Comparison of ENCODE assay signal across 8 cellular contexts in the genomic region with DNA sequence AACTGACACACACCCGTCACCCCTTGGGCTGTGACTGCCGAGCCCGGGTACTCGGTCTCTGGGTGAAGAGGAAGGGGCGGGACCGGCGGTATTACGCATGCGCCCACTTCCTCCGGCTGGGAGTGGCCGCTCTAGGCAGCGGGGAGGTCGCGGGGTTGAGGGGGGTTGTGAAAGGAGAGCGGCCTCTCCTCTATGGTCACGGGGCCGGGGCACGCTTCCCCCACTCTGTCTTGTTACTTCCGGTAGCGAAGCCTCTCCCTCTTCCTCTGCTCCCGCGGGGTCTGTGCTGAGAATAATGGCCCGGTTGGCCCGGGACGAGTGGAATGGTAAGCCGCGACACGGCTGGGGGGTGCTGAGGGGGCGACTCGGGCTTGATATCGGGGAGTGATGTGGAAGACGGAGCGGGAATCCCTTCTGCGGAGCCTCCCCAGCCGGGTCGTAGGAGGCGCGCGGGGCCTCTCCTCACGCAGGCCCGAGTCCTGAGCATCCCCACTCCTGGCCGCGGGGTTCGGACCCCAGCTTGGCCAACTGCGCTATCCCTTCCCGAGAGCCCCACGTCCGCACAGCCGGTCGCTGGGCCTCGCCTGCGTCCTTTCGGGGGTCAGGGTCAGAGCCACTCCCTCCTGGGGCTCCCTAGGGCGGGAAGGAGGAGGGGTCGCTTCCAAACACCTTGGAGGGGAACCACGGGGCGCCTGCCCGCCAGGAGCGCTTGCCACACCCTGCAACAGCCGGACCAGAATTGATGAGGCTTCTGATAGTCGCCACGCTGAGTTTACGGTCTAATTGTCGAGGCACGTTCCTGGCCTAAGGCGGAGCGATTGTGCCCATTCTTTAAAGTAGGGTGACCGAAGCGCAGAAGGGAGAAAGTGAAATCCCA. TPM values are rescaled to one million over a fixed set of nuclear protein-coding genes. Genes with fewer than 3 reads are reported as not detected.
DNase-seq lines count a peak whose midpoint lies in the region; ATAC-seq and TF ChIP-seq lines count a peak whose summit lies in the region.

A gene with protein sequence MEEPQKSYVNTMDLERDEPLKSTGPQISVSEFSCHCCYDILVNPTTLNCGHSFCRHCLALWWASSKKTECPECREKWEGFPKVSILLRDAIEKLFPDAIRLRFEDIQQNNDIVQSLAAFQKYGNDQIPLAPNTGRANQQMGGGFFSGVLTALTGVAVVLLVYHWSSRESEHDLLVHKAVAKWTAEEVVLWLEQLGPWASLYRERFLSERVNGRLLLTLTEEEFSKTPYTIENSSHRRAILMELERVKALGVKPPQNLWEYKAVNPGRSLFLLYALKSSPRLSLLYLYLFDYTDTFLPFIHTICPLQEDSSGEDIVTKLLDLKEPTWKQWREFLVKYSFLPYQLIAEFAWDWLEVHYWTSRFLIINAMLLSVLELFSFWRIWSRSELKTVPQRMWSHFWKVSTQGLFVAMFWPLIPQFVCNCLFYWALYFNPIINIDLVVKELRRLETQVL (plus strand): TSS at position 259 of the 877 bp plus-strand sequence. CDS start 11,396 bp downstream, outside the sequence.

- no peaks in the 10 kb centered on the region for H3K27me3 ChIP-seq in liver (ENCODE audit: control insufficient read depth in 4 of 4, insufficient read depth in 4 of 4, low read length in 3 of 4)

- H3K36me3 ChIP-seq in liver (ENCODE audit: control insufficient read depth in 4 of 4, insufficient read depth in 3 of 4, low read depth in 1 of 4, low read length in 3 of 4) = peaks cover 0 to 1% (median 0%) of the 10 kb centered on the region in 4 donors

- TF ChIP-seq CTCF in CD14-positive monocyte (IDR thresholded peaks at IDR 0.05) (no peak), liver (IDR thresholded peaks at IDR 0.05; ENCODE audit: low read depth, low read length, missing input control) (no peak)

- TF ChIP-seq RAD21 in liver (IDR thresholded peaks at IDR 0.05) = peak; percentile 15 to 37

- no peaks in the 10 kb centered on the region for H3K9me3 ChIP-seq in liver (ENCODE audit: control insufficient read depth in 4 of 4, low read length in 3 of 4)

- intact Hi-C loops in CD14-positive monocyte (cut with micrococcal nuclease) = loop anchor here in 1 of 2 donors (5.0 to 10.0 kb wide), 3 partner anchors 711 to 1252 kb away; a partner anchor contains a TSS

- peaks cover 0 to 3% (median 0%) of the 10 kb centered on the region in 7 donors for H3K9me3 Mint-ChIP-seq in CD14-positive monocyte

- peaks cover 8 to 35% (median 21%) of the 10 kb centered on the region in 4 donors for H3K4me1 ChIP-seq in liver (ENCODE audit: control insufficient read depth in 4 of 4, insufficient read depth in 4 of 4, low read length in 3 of 4)

- H3K27ac ChIP-seq in liver (ENCODE audit: low read depth in 1 of 2, low read length in 2 of 2) = peak within 1 kb of the TSS; percentile 92 to 94

- peak; percentile 80 for ATAC-seq in GM19397 (IDR thresholded peaks at IDR 0.05; ENCODE audit: unreplicated experiment)
- peak; percentile 55 for ATAC-seq in HG03571 (IDR thresholded peaks at IDR 0.05; ENCODE audit: unreplicated experiment)

- H3K4me3 Mint-ChIP-seq in CD14-positive monocyte = peak within 1 kb of the TSS; percentile 99

- peaks cover 5 to 18% of the 10 kb centered on the region in 2 donors for H3K36me3 Mint-ChIP-seq in CD14-positive monocyte

- DNase-seq in CD14-positive monocyte (ENCODE audit: low spot score) = peak; percentile 99
- peak; percentile 99 for DNase-seq in NCI-H82 (lab: John Stamatoyannopoulos, UW)
- peak; percentile 99 for DNase-seq in activated CD4-positive, alpha-beta T cell treated with anti-CD3 and anti-CD28 coated beads, Interleukin-2, amount 50 U/mL, for 48 hours
- peak; percentile 92 to 97 for DNase-seq in dermis microvascular lymphatic vessel endothelial cell (ENCODE audit: low read depth in 2 of 2)
- peak; percentile 99 for DNase-seq in stimulated activated CD4-positive, alpha-beta T cell treated with anti-CD3 and anti-CD28 coated beads, Interleukin-4, amount 100 ng/mL, for 24 hours

- peaks cover 43% of the 10 kb centered on the region for H3K4me1 Mint-ChIP-seq in CD14-positive monocyte

- H3K4me3 ChIP-seq in liver (ENCODE audit: low read depth in 1 of 3, low read length in 3 of 3) = peak within 1 kb of the TSS; percentile 76 to 94 (median 93)

- no peaks in the 10 kb centered on the region for H3K27me3 Mint-ChIP-seq in CD14-positive monocyte (ENCODE audit: low read depth in 3 of 3)

- peak within 1 kb of the TSS; percentile 90 to 95 for H3K9ac ChIP-seq in liver (ENCODE audit: low read depth in 1 of 2, low read length in 2 of 2)

- peak within 1 kb of the TSS; percentile 97 to 100 (median 97) for H3K27ac Mint-ChIP-seq in CD14-positive monocyte

- WGBS in liver = under 1% methylated on average over 69 of the region's 69 CpGs

TF ChIP-seq in liver, 16 proteins besides CTCF, POLR2A, EP300 and RAD21:
- TF ChIP-seq SP1 (IDR thresholded peaks at IDR 0.05) = peak; percentile 69
- TF ChIP-seq GABPA (IDR thresholded peaks at IDR 0.05 in 1 of 2, conservative IDR thresholded peaks at IDR 0.05 in 1 of 2) = peak; percentile 66 to 90
- TF ChIP-seq, protein P1, sequence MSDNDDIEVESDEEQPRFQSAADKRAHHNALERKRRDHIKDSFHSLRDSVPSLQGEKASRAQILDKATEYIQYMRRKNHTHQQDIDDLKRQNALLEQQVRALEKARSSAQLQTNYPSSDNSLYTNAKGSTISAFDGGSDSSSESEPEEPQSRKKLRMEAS (IDR thresholded peaks at IDR 0.05) = no peak
- peak; percentile 31 to 39 for TF ChIP-seq JUND (IDR thresholded peaks at IDR 0.05)
- peak; percentile 21 to 64 for TF ChIP-seq EGR1 (IDR thresholded peaks at IDR 0.05; ENCODE audit: low read depth in 2 of 2)
- peak; percentile 78 for TF ChIP-seq YY1 (IDR thresholded peaks at IDR 0.05)
- TF ChIP-seq HNF4G (IDR thresholded peaks at IDR 0.05) = no peak
- TF ChIP-seq NR2F2 (IDR thresholded peaks at IDR 0.05) = peak; percentile 98
- no peak for TF ChIP-seq FOXA1 (IDR thresholded peaks at IDR 0.05)
- no peak for TF ChIP-seq FOXA2 (IDR thresholded peaks at IDR 0.05)
- TF ChIP-seq, protein P2, sequence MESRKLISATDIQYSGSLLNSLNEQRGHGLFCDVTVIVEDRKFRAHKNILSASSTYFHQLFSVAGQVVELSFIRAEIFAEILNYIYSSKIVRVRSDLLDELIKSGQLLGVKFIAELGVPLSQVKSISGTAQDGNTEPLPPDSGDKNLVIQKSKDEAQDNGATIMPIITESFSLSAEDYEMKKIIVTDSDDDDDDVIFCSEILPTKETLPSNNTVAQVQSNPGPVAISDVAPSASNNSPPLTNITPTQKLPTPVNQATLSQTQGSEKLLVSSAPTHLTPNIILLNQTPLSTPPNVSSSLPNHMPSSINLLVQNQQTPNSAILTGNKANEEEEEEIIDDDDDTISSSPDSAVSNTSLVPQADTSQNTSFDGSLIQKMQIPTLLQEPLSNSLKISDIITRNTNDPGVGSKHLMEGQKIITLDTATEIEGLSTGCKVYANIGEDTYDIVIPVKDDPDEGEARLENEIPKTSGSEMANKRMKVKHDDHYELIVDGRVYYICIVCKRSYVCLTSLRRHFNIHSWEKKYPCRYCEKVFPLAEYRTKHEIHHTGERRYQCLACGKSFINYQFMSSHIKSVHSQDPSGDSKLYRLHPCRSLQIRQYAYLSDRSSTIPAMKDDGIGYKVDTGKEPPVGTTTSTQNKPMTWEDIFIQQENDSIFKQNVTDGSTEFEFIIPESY (IDR thresholded peaks at IDR 0.05) = peak; percentile 81
- peak in 1 of 2 donors; percentile 21 for TF ChIP-seq HNF4A (conservative IDR thresholded peaks at IDR 0.05)
- TF ChIP-seq, protein P3, sequence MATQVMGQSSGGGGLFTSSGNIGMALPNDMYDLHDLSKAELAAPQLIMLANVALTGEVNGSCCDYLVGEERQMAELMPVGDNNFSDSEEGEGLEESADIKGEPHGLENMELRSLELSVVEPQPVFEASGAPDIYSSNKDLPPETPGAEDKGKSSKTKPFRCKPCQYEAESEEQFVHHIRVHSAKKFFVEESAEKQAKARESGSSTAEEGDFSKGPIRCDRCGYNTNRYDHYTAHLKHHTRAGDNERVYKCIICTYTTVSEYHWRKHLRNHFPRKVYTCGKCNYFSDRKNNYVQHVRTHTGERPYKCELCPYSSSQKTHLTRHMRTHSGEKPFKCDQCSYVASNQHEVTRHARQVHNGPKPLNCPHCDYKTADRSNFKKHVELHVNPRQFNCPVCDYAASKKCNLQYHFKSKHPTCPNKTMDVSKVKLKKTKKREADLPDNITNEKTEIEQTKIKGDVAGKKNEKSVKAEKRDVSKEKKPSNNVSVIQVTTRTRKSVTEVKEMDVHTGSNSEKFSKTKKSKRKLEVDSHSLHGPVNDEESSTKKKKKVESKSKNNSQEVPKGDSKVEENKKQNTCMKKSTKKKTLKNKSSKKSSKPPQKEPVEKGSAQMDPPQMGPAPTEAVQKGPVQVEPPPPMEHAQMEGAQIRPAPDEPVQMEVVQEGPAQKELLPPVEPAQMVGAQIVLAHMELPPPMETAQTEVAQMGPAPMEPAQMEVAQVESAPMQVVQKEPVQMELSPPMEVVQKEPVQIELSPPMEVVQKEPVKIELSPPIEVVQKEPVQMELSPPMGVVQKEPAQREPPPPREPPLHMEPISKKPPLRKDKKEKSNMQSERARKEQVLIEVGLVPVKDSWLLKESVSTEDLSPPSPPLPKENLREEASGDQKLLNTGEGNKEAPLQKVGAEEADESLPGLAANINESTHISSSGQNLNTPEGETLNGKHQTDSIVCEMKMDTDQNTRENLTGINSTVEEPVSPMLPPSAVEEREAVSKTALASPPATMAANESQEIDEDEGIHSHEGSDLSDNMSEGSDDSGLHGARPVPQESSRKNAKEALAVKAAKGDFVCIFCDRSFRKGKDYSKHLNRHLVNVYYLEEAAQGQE (IDR thresholded peaks at IDR 0.05) = peak; percentile 94
- peak; percentile 80 to 81 for TF ChIP-seq RXRA (IDR thresholded peaks at IDR 0.05)
- peak; percentile 99 for TF ChIP-seq TAF1 (conservative IDR thresholded peaks at IDR 0.05)
- TF ChIP-seq, protein P4, sequence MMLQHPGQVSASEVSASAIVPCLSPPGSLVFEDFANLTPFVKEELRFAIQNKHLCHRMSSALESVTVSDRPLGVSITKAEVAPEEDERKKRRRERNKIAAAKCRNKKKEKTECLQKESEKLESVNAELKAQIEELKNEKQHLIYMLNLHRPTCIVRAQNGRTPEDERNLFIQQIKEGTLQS (IDR thresholded peaks at IDR 0.05) = no peak

RNA-seq across cellular contexts. Expression of the gene that starts here (rescaled TPM):
- polyA plus RNA-seq in CD14-positive monocyte = 10 to 100 TPM; 28.6 to 36.0 TPM
- 60.8 and 72.4 TPM in 2 replicates for total RNA-seq in dermis microvascular lymphatic vessel endothelial cell
- 10 to 100 TPM; 24.1 to 24.7 TPM for total RNA-seq in liver
- 10 to 100 TPM; 13.3 to 16.5 TPM for polyA plus RNA-seq in liver

Comparison
In these comparisons a context has a peak if more than half of its experiments do, and no peak if none do; other contexts are left out.
1. Peak in every context shown above with its lines: DNase-seq, ATAC-seq, H3K4me3 ChIP-seq and H3K27ac ChIP-seq.